9 cellular contexts compared by ENCODE assay signal in the genomic region with DNA sequence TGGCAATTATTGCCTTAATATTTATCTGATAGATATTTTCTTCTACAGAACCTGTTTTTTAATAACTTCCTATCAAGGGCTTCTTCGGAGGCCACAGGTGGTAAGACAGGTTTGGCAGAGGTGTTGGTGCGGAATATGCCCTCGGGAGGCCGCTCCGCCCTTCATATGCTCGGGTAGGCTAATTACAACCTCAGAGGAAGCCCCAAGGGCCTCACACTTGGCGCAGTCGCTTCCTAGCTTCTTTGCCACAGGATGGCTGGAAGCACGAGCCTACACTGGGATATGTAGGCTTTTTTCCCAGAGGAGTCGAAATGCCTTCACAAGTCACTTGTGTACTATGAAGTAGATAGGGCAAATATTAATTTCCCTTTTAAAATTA.
DNase-seq lines count a peak whose midpoint lies in the region; ATAC-seq and TF ChIP-seq lines count a peak whose summit lies in the region.
"Had no signal": no experiment of that assay in that cellular context is flagged by ENCODE, and none has a peak within 500 bp of the region (broad histone marks: within the 10 kb centered on the region; RNA-seq: fewer than 3 reads in every experiment).

No MANE protein-coding gene starts in this region.

- H3K9me2 ChIP-seq in SK-N-SH: no peaks in the 10 kb centered on the region

- WGBS in SK-N-SH (ENCODE audit: low lambda C conversion rate): 89% methylated on average over 10 of the region's 10 CpGs

- H3K36me3 ChIP-seq in SK-N-SH (replicated peaks in 1 of 2; ENCODE audit: control insufficient read depth in 1 of 2, insufficient read depth in 2 of 2, low read length in 1 of 2) (peaks cover 0 to 55% of the 10 kb centered on the region in 2 experiments), tibial artery (no peaks in the 10 kb centered on the region)
- H3K36me3 ChIP-seq: ovary had no signal

- H3K79me2 ChIP-seq in SK-N-SH (ENCODE audit: insufficient read depth): peaks cover 100% of the 10 kb centered on the region

- peaks cover 51% of the 10 kb centered on the region for H3F3A ChIP-seq in SK-N-SH (replicated peaks; ENCODE audit: insufficient read depth)

- H3K27ac ChIP-seq in SK-N-SH (ENCODE audit: low read depth in 2 of 2, low read length in 1 of 2): peak overlapping the region in 1 of 2 experiments; percentile 60; a peak in 2 of 4 replicates
- H3K27ac ChIP-seq in tibial artery: peak overlapping the region; percentile 25 to 44
- H3K27ac ChIP-seq: ovary had no signal

- peaks cover 0 to 20% of the 10 kb centered on the region in 2 experiments; a peak in 2 of 4 replicates for H3K4me1 ChIP-seq in SK-N-SH (ENCODE audit: control insufficient read depth in 1 of 2, insufficient read depth in 2 of 2, low read depth in 1 of 2, low read length in 1 of 2)
- H3K4me1 ChIP-seq in tibial artery: peaks cover 0 to 27% (median 12%) of the 10 kb centered on the region in 4 donors

- peak overlapping the region; percentile 44; the same call in 1 of the 2 replicates for H3K4me2 ChIP-seq in SK-N-SH

- ATAC-seq in HG03039 (IDR thresholded peaks at IDR 0.05; ENCODE audit: unreplicated experiment) (no peak), GM19023 (IDR thresholded peaks at IDR 0.05; ENCODE audit: unreplicated experiment) (no peak)

- H3K27me3 ChIP-seq in SK-N-SH (ENCODE audit: insufficient read depth) (no peaks in the 10 kb centered on the region), tibial artery (no peaks in the 10 kb centered on the region)
- H3K27me3 ChIP-seq: ovary had no signal

- H3K4me3 ChIP-seq in SK-N-SH (ENCODE audit: low read depth in 2 of 2, low read length in 1 of 2) (no peak overlapping the region), tibial artery (peak overlapping the region in 1 of 2 donors; percentile 12)
- H3K4me3 ChIP-seq: ovary had no signal

- POLR2A ChIA-PET in SK-N-SH (lab: Yijun Ruan, JAX): no interaction called here

- TF ChIP-seq EP300 in SK-N-SH (IDR thresholded peaks at IDR 0.05; ENCODE audit: borderline replicate concordance in 1 of 2, low read depth in 1 of 2, low read length in 1 of 2): no peak

- no peaks in the 10 kb centered on the region for H3K9me3 ChIP-seq in SK-N-SH
- no peaks in the 10 kb centered on the region for H3K9me3 ChIP-seq in tibial artery
- H3K9me3 ChIP-seq: ovary had no signal

- intact Hi-C loops in tibial artery (cut with DNase I; ENCODE audit: low total_unique reads): no loop called here

- no peak for TF ChIP-seq RAD21 in SK-N-SH (IDR thresholded peaks at IDR 0.05; ENCODE audit: low read length)

- H2AFZ ChIP-seq in SK-N-SH (ENCODE audit: low read depth): no peak overlapping the region

- CTCF ChIA-PET in SK-N-SH (lab: Yijun Ruan, JAX): interaction anchor here (2.0 kb wide), 1 partner anchor 10 kb away, joined by 21 read pairs; no protein-coding TSS in a partner anchor

- H4K20me1 ChIP-seq in SK-N-SH (ENCODE audit: insufficient read depth): peaks cover 88% of the 10 kb centered on the region

- no peak overlapping the region for H3K9ac ChIP-seq in SK-N-SH

- TF ChIP-seq CTCF in SK-N-SH (IDR thresholded peaks at IDR 0.05) (no peak), tibial artery (IDR thresholded peaks at IDR 0.05) (no peak)

- DNase-seq in NCI-H1417 (lab: John Stamatoyannopoulos, UW): peak in 2 of 3 experiments; percentile 65 to 81
- DNase-seq in NCI-H1417 treated with DMSO at 0.1 percent for 48 hours (lab: John Stamatoyannopoulos, UW): no peak
- DNase-seq in SK-N-SH: no peak
- peak; percentile 23 for DNase-seq in iPS-NIHi7 (ENCODE audit: extremely low spot score)
- no peak for DNase-seq in tibial artery
- DNase-seq in dedifferentiated amniotic fluid mesenchymal stem cell (ENCODE audit: extremely low spot score): no peak
- DNase-seq: ovary had no signal

TF ChIP-seq in SK-N-SH, 30 proteins besides CTCF, POLR2A, EP300 and RAD21:
- no peak for TF ChIP-seq FOXJ3 (CRISPR knock-in tag; IDR thresholded peaks at IDR 0.05)
- TF ChIP-seq, protein P1, sequence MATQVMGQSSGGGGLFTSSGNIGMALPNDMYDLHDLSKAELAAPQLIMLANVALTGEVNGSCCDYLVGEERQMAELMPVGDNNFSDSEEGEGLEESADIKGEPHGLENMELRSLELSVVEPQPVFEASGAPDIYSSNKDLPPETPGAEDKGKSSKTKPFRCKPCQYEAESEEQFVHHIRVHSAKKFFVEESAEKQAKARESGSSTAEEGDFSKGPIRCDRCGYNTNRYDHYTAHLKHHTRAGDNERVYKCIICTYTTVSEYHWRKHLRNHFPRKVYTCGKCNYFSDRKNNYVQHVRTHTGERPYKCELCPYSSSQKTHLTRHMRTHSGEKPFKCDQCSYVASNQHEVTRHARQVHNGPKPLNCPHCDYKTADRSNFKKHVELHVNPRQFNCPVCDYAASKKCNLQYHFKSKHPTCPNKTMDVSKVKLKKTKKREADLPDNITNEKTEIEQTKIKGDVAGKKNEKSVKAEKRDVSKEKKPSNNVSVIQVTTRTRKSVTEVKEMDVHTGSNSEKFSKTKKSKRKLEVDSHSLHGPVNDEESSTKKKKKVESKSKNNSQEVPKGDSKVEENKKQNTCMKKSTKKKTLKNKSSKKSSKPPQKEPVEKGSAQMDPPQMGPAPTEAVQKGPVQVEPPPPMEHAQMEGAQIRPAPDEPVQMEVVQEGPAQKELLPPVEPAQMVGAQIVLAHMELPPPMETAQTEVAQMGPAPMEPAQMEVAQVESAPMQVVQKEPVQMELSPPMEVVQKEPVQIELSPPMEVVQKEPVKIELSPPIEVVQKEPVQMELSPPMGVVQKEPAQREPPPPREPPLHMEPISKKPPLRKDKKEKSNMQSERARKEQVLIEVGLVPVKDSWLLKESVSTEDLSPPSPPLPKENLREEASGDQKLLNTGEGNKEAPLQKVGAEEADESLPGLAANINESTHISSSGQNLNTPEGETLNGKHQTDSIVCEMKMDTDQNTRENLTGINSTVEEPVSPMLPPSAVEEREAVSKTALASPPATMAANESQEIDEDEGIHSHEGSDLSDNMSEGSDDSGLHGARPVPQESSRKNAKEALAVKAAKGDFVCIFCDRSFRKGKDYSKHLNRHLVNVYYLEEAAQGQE (IDR thresholded peaks at IDR 0.05; ENCODE audit: low read depth, low read length): no peak
- TF ChIP-seq, protein P2, sequence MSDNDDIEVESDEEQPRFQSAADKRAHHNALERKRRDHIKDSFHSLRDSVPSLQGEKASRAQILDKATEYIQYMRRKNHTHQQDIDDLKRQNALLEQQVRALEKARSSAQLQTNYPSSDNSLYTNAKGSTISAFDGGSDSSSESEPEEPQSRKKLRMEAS (IDR thresholded peaks at IDR 0.05; ENCODE audit: low read depth): no peak
- TF ChIP-seq MXI1 (IDR thresholded peaks at IDR 0.05; ENCODE audit: low read depth, low read length): no peak
- no peak for TF ChIP-seq RCOR1 (IDR thresholded peaks at IDR 0.05; ENCODE audit: low read length)
- no peak for TF ChIP-seq SMC3 (IDR thresholded peaks at IDR 0.05; ENCODE audit: low read depth, low read length)
- no peak for TF ChIP-seq CHD2 (IDR thresholded peaks at IDR 0.05; ENCODE audit: low read length, partially characterized antibody)
- no peak for TF ChIP-seq FOXM1 (IDR thresholded peaks at IDR 0.05; ENCODE audit: low read depth)
- no peak for TF ChIP-seq GABPA (IDR thresholded peaks at IDR 0.05; ENCODE audit: low read depth)

Comparison
In these comparisons a context has a peak if more than half of its experiments do, and no peak if none do; other contexts are left out.
1. DNase-seq: peak in NCI-H1417 (2 of 3) and iPS-NIHi7 (single experiment); none in NCI-H1417 treated with DMSO at 0.1 percent for 48 hours (single experiment), SK-N-SH (single experiment), tibial artery (0 of 2) and dedifferentiated amniotic fluid mesenchymal stem cell (single experiment).